16 cellular contexts compared by ENCODE assay signal in the genomic region with DNA sequence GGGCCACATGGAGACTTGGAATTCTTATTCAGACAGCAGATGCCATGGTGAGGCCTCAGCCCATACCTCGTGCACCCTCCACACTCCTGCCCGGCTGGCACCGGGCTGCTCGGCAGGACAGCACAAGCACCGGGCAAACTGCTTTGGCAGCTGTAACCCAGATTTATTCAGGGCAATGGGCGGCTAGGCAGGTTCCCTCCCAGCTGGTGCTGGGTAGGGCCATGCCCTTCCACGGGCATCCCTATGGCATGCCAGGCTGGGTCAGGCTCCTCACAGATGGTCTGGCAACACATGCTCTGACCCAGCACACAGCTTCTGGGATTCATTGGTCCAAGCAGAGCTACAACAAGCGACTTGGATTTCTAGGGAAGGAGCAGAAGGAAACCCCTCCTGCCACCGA. TPM values are rescaled to one million over a fixed set of nuclear protein-coding genes. Genes with fewer than 3 reads are reported as not detected.
DNase-seq lines count a peak whose midpoint lies in the region; ATAC-seq and TF ChIP-seq lines count a peak whose summit lies in the region.
"Had no signal": no experiment of that assay in that cellular context is flagged by ENCODE, and none has a peak within 500 bp of the region (broad histone marks: within the 10 kb centered on the region; RNA-seq: fewer than 3 reads in every experiment).

No MANE protein-coding gene starts in this region.

- no peaks in the 10 kb centered on the region for H4K20me1 ChIP-seq in smooth muscle cell (ENCODE audit: low read depth)

- no peaks in the 10 kb centered on the region for H3K27me3 Mint-ChIP-seq in stimulated activated memory B cell treated with anti-CD40 and anti-IgM and Interleukin-4, amounts not matched to agents 10 μg/mL and 1 μg/mL and 100 μg/mL, for 72 hours

- H3K4me3 ChIP-seq in smooth muscle cell: no peak overlapping the region
- H3K4me3 ChIP-seq: HAP-1 had no signal

- H3K27me3 ChIP-seq in layer of hippocampus (ENCODE audit: control insufficient read depth, insufficient read depth, low read length) (no peaks in the 10 kb centered on the region), smooth muscle cell (ENCODE audit: low read depth) (peaks cover 4% of the 10 kb centered on the region)

- H2AFZ ChIP-seq in smooth muscle cell (ENCODE audit: low read depth): no peak overlapping the region

- no peak overlapping the region for H3K4me3 Mint-ChIP-seq in stimulated activated memory B cell treated with anti-CD40 and anti-IgM and Interleukin-4, amounts not matched to agents 10 μg/mL and 1 μg/mL and 100 μg/mL, for 72 hours
- H3K4me3 Mint-ChIP-seq: B cell had no signal

- 91% methylated on average over 9 of the region's 9 CpGs for WGBS in smooth muscle cell (ENCODE audit: low lambda C conversion rate)

- peak; percentile 71 for DNase-seq in DMS 273 (lab: John Stamatoyannopoulos, UW; ENCODE audit: unreplicated experiment)
- no peak for DNase-seq in DMS 273 treated with DMSO at 0.1 percent for 48 hours (lab: John Stamatoyannopoulos, UW)
- DNase-seq in cerebellar nuclear complex (lab: John Stamatoyannopoulos, UW): peak; percentile 95 to 96
- DNase-seq in GF-D8 (lab: John Stamatoyannopoulos, UW): no peak
- DNase-seq in smooth muscle cell (lab: John Stamatoyannopoulos, UW; ENCODE audit: unreplicated experiment): no peak
- DNase-seq in UCSD-AML1 (lab: John Stamatoyannopoulos, UW; ENCODE audit: unreplicated experiment): no peak
- DNase-seq: GDM1, NCI-H1436, NCI-H1930, NCI-H226, NCI-H524 treated with DMSO at 0.1 percent for 48 hours had no signal

- no peak overlapping the region for H3K4me2 ChIP-seq in smooth muscle cell

- H3K27ac ChIP-seq in layer of hippocampus (ENCODE audit: low read depth, low read length) (peak overlapping the region; percentile 14), smooth muscle cell (ENCODE audit: low read depth) (no peak overlapping the region)
- H3K27ac ChIP-seq: 22Rv1 had no signal

- H3K4me1 Mint-ChIP-seq in stimulated activated memory B cell treated with anti-CD40 and anti-IgM and Interleukin-4, amounts not matched to agents 10 μg/mL and 1 μg/mL and 100 μg/mL, for 72 hours: no peaks in the 10 kb centered on the region
- H3K4me1 Mint-ChIP-seq: B cell had no signal

- ATAC-seq in stimulated activated memory B cell treated with anti-CD40 and anti-IgM and Interleukin-4, amounts not matched to agents 10 μg/mL and 1 μg/mL and 100 μg/mL, for 72 hours: peak; percentile 31

- H3K9me3 ChIP-seq in smooth muscle cell (replicated peaks; ENCODE audit: low read depth): no peaks in the 10 kb centered on the region
- H3K9me3 ChIP-seq: HAP-1 had no signal

- H3K4me1 ChIP-seq in smooth muscle cell (ENCODE audit: low read depth): no peaks in the 10 kb centered on the region
- H3K4me1 ChIP-seq: HAP-1 had no signal

- H3F3A ChIP-seq in smooth muscle cell (ENCODE audit: low read depth): no peaks in the 10 kb centered on the region

- H3K9me3 Mint-ChIP-seq in stimulated activated memory B cell treated with anti-CD40 and anti-IgM and Interleukin-4, amounts not matched to agents 10 μg/mL and 1 μg/mL and 100 μg/mL, for 72 hours: no peaks in the 10 kb centered on the region

- H3K9ac ChIP-seq in smooth muscle cell (ENCODE audit: low read depth): no peak overlapping the region

- H3K36me3 ChIP-seq in smooth muscle cell (ENCODE audit: low read depth): no peaks in the 10 kb centered on the region
- H3K36me3 ChIP-seq: HAP-1 had no signal

- H3K36me3 Mint-ChIP-seq in stimulated activated memory B cell treated with anti-CD40 and anti-IgM and Interleukin-4, amounts not matched to agents 10 μg/mL and 1 μg/mL and 100 μg/mL, for 72 hours: no peaks in the 10 kb centered on the region

- no peak overlapping the region for H3K27ac Mint-ChIP-seq in stimulated activated memory B cell treated with anti-CD40 and anti-IgM and Interleukin-4, amounts not matched to agents 10 μg/mL and 1 μg/mL and 100 μg/mL, for 72 hours
- H3K27ac Mint-ChIP-seq: B cell had no signal

- H3K79me2 ChIP-seq in smooth muscle cell (ENCODE audit: low read depth): no peaks in the 10 kb centered on the region

- TF ChIP-seq CTCF in smooth muscle cell (IDR thresholded peaks at IDR 0.05; ENCODE audit: borderline replicate concordance, insufficient read depth, poor library complexity, severe bottlenecking): no peak

RNA-seq across cellular contexts. Expression of a gene that starts 53.4 kb away (rescaled TPM):
- total RNA-seq in smooth muscle cell: 93.0 and 104 TPM in 2 replicates
- polyA plus RNA-seq in smooth muscle cell: 75.7 and 96.1 TPM in 2 replicates

Comparison
In these comparisons a context has a peak if more than half of its experiments do, and no peak if none do; other contexts are left out.
1. DNase-seq: peak in DMS 273 (single experiment) and cerebellar nuclear complex (2 of 2); none in DMS 273 treated with DMSO at 0.1 percent for 48 hours (single experiment), GF-D8 (single experiment), smooth muscle cell (single experiment) and UCSD-AML1 (single experiment).